In genomic region chr15:62569460-62570404, GRCh38 we compare ENCODE assay signal across 1 cellular context.
TF ChIP-seq lines count a peak whose summit lies in the region.

No MANE protein-coding gene starts in this region.

TF ChIP-seq in HepG2, 621 proteins besides CTCF, POLR2A, EP300 and RAD21 (continued from another document and continues in another):
- TF ChIP-seq, protein P1, sequence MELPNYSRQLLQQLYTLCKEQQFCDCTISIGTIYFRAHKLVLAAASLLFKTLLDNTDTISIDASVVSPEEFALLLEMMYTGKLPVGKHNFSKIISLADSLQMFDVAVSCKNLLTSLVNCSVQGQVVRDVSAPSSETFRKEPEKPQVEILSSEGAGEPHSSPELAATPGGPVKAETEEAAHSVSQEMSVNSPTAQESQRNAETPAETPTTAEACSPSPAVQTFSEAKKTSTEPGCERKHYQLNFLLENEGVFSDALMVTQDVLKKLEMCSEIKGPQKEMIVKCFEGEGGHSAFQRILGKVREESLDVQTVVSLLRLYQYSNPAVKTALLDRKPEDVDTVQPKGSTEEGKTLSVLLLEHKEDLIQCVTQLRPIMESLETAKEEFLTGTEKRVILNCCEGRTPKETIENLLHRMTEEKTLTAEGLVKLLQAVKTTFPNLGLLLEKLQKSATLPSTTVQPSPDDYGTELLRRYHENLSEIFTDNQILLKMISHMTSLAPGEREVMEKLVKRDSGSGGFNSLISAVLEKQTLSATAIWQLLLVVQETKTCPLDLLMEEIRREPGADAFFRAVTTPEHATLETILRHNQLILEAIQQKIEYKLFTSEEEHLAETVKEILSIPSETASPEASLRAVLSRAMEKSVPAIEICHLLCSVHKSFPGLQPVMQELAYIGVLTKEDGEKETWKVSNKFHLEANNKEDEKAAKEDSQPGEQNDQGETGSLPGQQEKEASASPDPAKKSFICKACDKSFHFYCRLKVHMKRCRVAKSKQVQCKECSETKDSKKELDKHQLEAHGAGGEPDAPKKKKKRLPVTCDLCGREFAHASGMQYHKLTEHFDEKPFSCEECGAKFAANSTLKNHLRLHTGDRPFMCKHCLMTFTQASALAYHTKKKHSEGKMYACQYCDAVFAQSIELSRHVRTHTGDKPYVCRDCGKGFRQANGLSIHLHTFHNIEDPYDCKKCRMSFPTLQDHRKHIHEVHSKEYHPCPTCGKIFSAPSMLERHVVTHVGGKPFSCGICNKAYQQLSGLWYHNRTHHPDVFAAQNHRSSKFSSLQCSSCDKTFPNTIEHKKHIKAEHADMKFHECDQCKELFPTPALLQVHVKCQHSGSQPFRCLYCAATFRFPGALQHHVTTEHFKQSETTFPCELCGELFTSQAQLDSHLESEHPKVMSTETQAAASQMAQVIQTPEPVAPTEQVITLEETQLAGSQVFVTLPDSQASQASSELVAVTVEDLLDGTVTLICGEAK (IDR thresholded peaks at IDR 0.05): no peak
- TF ChIP-seq, protein P1 (CRISPR knock-in tag; IDR thresholded peaks at IDR 0.05): no peak; the same call in 1 of the 2 replicates
- peak; percentile 87; the same call in 1 of the 2 replicates for TF ChIP-seq TOPORS (CRISPR knock-in tag; IDR thresholded peaks at IDR 0.05)
- TF ChIP-seq, protein P2, sequence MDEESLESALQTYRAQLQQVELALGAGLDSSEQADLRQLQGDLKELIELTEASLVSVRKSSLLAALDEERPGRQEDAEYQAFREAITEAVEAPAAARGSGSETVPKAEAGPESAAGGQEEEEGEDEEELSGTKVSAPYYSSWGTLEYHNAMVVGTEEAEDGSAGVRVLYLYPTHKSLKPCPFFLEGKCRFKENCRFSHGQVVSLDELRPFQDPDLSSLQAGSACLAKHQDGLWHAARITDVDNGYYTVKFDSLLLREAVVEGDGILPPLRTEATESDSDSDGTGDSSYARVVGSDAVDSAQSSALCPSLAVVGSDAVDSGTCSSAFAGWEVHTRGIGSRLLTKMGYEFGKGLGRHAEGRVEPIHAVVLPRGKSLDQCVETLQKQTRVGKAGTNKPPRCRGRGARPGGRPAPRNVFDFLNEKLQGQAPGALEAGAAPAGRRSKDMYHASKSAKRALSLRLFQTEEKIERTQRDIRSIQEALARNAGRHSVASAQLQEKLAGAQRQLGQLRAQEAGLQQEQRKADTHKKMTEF (CRISPR knock-in tag; IDR thresholded peaks at IDR 0.05): peak; percentile 91
- peak; percentile 95 for TF ChIP-seq ISL2 (CRISPR knock-in tag; IDR thresholded peaks at IDR 0.05)
- TF ChIP-seq ZNF746 (CRISPR knock-in tag; IDR thresholded peaks at IDR 0.05): 0 out of 2 replicates have a peak, but pooled peaks have one; percentile 50
- no peak for TF ChIP-seq MTA3 (CRISPR knock-in tag; IDR thresholded peaks at IDR 0.05)
- peak; percentile 74 for TF ChIP-seq CEBPG (CRISPR knock-in tag; IDR thresholded peaks at IDR 0.05)
- TF ChIP-seq SMAD3 (CRISPR knock-in tag; IDR thresholded peaks at IDR 0.05): peak; percentile 90
- TF ChIP-seq MAZ (IDR thresholded peaks at IDR 0.05; ENCODE audit: borderline replicate concordance, low read depth, low read length): 0 out of 2 replicates have a peak, but pooled peaks have one; percentile 19
- TF ChIP-seq MAZ (CRISPR knock-in tag; IDR thresholded peaks at IDR 0.05; ENCODE audit: low read depth): no peak
- TF ChIP-seq KMT2A (CRISPR knock-in tag; IDR thresholded peaks at IDR 0.05): no peak
- TF ChIP-seq ZNF296 (CRISPR knock-in tag; conservative IDR thresholded peaks at IDR 0.05): no peak
- peak; percentile 76; the same call in 1 of the 2 replicates for TF ChIP-seq ZBTB25 (CRISPR knock-in tag; IDR thresholded peaks at IDR 0.05)
- TF ChIP-seq ZNF883 (CRISPR knock-in tag; IDR thresholded peaks at IDR 0.05; ENCODE audit: not compliant biosample characterization): no peak
- TF ChIP-seq ZNF333 (CRISPR knock-in tag; IDR thresholded peaks at IDR 0.05; ENCODE audit: borderline replicate concordance): no peak
- no peak for TF ChIP-seq ZNF326 (CRISPR knock-in tag; IDR thresholded peaks at IDR 0.05; ENCODE audit: borderline replicate concordance)
- TF ChIP-seq, protein P3, sequence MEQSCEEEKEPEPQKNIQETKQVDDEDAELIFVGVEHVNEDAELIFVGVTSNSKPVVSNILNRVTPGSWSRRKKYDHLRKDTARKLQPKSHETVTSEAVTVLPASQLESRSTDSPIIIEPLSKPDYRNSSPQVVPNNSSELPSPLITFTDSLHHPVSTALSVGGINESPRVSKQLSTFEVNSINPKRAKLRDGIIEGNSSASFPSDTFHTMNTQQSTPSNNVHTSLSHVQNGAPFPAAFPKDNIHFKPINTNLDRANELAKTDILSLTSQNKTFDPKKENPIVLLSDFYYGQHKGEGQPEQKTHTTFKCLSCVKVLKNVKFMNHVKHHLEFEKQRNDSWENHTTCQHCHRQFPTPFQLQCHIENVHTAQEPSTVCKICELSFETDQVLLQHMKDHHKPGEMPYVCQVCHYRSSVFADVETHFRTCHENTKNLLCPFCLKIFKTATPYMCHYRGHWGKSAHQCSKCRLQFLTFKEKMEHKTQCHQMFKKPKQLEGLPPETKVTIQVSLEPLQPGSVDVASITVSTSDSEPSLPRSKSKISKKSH (CRISPR knock-in tag; IDR thresholded peaks at IDR 0.05; ENCODE audit: borderline replicate concordance): no peak
- TF ChIP-seq RFXANK (CRISPR knock-in tag; IDR thresholded peaks at IDR 0.05): no peak
- peak; percentile 42; the same call in 1 of the 2 replicates for TF ChIP-seq HNF4G (IDR thresholded peaks at IDR 0.05; ENCODE audit: borderline replicate concordance, low read depth, low read length)
- TF ChIP-seq HNF4G (CRISPR knock-in tag; IDR thresholded peaks at IDR 0.05; ENCODE audit: borderline replicate concordance, low read depth): no peak
- TF ChIP-seq, protein P4, sequence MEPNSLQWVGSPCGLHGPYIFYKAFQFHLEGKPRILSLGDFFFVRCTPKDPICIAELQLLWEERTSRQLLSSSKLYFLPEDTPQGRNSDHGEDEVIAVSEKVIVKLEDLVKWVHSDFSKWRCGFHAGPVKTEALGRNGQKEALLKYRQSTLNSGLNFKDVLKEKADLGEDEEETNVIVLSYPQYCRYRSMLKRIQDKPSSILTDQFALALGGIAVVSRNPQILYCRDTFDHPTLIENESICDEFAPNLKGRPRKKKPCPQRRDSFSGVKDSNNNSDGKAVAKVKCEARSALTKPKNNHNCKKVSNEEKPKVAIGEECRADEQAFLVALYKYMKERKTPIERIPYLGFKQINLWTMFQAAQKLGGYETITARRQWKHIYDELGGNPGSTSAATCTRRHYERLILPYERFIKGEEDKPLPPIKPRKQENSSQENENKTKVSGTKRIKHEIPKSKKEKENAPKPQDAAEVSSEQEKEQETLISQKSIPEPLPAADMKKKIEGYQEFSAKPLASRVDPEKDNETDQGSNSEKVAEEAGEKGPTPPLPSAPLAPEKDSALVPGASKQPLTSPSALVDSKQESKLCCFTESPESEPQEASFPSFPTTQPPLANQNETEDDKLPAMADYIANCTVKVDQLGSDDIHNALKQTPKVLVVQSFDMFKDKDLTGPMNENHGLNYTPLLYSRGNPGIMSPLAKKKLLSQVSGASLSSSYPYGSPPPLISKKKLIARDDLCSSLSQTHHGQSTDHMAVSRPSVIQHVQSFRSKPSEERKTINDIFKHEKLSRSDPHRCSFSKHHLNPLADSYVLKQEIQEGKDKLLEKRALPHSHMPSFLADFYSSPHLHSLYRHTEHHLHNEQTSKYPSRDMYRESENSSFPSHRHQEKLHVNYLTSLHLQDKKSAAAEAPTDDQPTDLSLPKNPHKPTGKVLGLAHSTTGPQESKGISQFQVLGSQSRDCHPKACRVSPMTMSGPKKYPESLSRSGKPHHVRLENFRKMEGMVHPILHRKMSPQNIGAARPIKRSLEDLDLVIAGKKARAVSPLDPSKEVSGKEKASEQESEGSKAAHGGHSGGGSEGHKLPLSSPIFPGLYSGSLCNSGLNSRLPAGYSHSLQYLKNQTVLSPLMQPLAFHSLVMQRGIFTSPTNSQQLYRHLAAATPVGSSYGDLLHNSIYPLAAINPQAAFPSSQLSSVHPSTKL (CRISPR knock-in tag; IDR thresholded peaks at IDR 0.05): peak; percentile 98
- TF ChIP-seq RBFOX2 (IDR thresholded peaks at IDR 0.05; ENCODE audit: low read depth, low read length): no peak
- TF ChIP-seq ZBTB7A (CRISPR knock-in tag; IDR thresholded peaks at IDR 0.05): no peak
- TF ChIP-seq TBL1XR1 (IDR thresholded peaks at IDR 0.05; ENCODE audit: borderline replicate concordance, low read length, partially characterized antibody): peak; percentile 99
- TF ChIP-seq ZNF782 (CRISPR knock-in tag; IDR thresholded peaks at IDR 0.05; ENCODE audit: borderline replicate concordance): peak; percentile 100
- peak; percentile 93 for TF ChIP-seq RXRA (CRISPR knock-in tag; IDR thresholded peaks at IDR 0.05)
- TF ChIP-seq ZNF230 (CRISPR knock-in tag; IDR thresholded peaks at IDR 0.05): no peak
- no peak for TF ChIP-seq ZFY (CRISPR knock-in tag; IDR thresholded peaks at IDR 0.05)
- TF ChIP-seq ZNF704 (CRISPR knock-in tag; IDR thresholded peaks at IDR 0.05; ENCODE audit: borderline replicate concordance): no peak
- no peak for TF ChIP-seq POLR2G (IDR thresholded peaks at IDR 0.05; ENCODE audit: low read depth, low read length)
- no peak for TF ChIP-seq E2F1 (CRISPR knock-in tag; IDR thresholded peaks at IDR 0.05)
- TF ChIP-seq NFRKB (IDR thresholded peaks at IDR 0.05): no peak
- peak; percentile 33; the same call in 1 of the 2 replicates for TF ChIP-seq KAT7 (CRISPR knock-in tag; IDR thresholded peaks at IDR 0.05; ENCODE audit: borderline replicate concordance)
- TF ChIP-seq EED (CRISPR knock-in tag; IDR thresholded peaks at IDR 0.05): no peak
- no peak for TF ChIP-seq ETV6 (CRISPR knock-in tag; conservative IDR thresholded peaks at IDR 0.05)
- TF ChIP-seq, protein P5, sequence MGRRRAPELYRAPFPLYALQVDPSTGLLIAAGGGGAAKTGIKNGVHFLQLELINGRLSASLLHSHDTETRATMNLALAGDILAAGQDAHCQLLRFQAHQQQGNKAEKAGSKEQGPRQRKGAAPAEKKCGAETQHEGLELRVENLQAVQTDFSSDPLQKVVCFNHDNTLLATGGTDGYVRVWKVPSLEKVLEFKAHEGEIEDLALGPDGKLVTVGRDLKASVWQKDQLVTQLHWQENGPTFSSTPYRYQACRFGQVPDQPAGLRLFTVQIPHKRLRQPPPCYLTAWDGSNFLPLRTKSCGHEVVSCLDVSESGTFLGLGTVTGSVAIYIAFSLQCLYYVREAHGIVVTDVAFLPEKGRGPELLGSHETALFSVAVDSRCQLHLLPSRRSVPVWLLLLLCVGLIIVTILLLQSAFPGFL (CRISPR knock-in tag; IDR thresholded peaks at IDR 0.05): no peak
- TF ChIP-seq ZNF747 (CRISPR knock-in tag; IDR thresholded peaks at IDR 0.05; ENCODE audit: borderline replicate concordance): 0 out of 2 replicates have a peak, but pooled peaks have one; percentile 36
- no peak for TF ChIP-seq NAIF1 (CRISPR knock-in tag; IDR thresholded peaks at IDR 0.05; ENCODE audit: borderline replicate concordance)
- TF ChIP-seq RNF2 (conservative IDR thresholded peaks at IDR 0.05; ENCODE audit: low read depth): peak; percentile 61; the same call in 1 of the 2 replicates
- TF ChIP-seq THYN1 (CRISPR knock-in tag; IDR thresholded peaks at IDR 0.05; ENCODE audit: borderline replicate concordance, low read depth): 0 out of 2 replicates have a peak, but pooled peaks have one; percentile 35
